8 cellular contexts compared by ENCODE assay signal in the genomic region with DNA sequence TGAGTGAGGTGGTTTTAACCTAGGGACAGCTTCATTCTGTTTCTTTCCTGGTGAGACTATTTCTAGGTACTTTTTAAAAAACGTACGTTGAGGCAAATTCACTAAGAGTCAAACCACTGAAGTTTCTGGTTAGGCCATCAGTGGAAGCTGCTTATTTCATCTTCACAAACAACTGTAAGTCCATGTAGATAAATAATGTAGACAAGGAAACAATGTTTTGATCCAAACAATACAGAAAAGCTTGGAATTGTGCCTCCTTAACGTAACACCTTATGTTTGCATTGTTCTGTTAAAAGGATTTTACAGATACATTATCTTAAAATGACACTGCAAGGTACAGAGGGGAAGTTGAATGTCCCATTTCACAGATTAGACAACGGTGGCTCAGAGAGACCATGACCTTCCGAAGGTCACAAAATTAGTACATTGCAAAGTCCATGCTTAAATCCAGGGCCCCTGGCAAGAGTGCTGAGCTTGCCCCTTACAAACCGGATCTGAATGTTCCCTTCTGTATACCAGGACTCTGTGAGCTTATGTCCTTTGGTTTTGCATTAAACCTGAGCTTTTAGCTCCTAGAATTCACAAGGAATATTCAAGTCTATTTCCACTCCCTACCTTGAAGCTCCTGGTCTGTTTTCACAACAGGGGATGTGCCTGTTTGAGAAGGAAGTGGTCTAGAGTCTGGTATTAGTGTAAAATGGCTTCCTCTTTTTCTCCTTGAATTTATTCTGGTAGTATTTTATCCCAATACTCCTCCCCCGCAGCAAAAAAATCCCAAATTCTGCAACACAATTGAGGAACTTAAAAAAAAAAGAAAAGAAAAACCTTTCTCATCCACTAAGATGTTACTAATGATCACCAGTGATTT. TPM values are rescaled to one million over a fixed set of nuclear protein-coding genes. Genes with fewer than 3 reads are reported as not detected.
A peak's percentile ranks its signal among the peaks of the same experiment; 100 is the strongest.
DNase-seq lines count a peak whose midpoint lies in the region; ATAC-seq lines count a peak whose summit lies in the region.

No MANE protein-coding gene starts in this region.

- peak overlapping the region; percentile 96 for H3K27ac Mint-ChIP-seq in activated T-cell treated with anti-CD3 and anti-CD28 coated beads, Interleukin-2, amount 50 U/mL, for 24 hours
- peak overlapping the region; percentile 95 for H3K27ac Mint-ChIP-seq in T-helper 17 cell

- H3K9me3 ChIP-seq in T-helper 17 cell (ENCODE audit: control insufficient read depth, low read length, poor library complexity, severe bottlenecking): no peaks in the 10 kb centered on the region

- H3K4me1 Mint-ChIP-seq in activated T-cell treated with anti-CD3 and anti-CD28 coated beads, Interleukin-2, amount 50 U/mL, for 24 hours (ENCODE audit: low read depth): peaks cover 41% of the 10 kb centered on the region
- H3K4me1 Mint-ChIP-seq in T-helper 17 cell: peaks cover 21% of the 10 kb centered on the region

- peak; percentile 27 for DNase-seq in activated T-cell treated with anti-CD3 and anti-CD28 coated beads, Interleukin-2, amount 50 U/mL, for 24 hours
- DNase-seq in activated T-cell treated with anti-CD3 and anti-CD28 coated beads, Interleukin-2, amount 50 U/mL, for 48 hours: no peak
- DNase-seq in T-helper 17 cell (no peak), glomerular visceral epithelial cell (ENCODE audit: extremely low spot score) (peak; percentile 15), sciatic nerve (ENCODE audit: low spot score) (peak; percentile 47), NCI-H2029 treated with DMSO at 0.1 percent for 48 hours (lab: John Stamatoyannopoulos, UW) (no peak)

- H3K27me3 Mint-ChIP-seq in activated T-cell treated with anti-CD3 and anti-CD28 coated beads, Interleukin-2, amount 50 U/mL, for 24 hours: no peaks in the 10 kb centered on the region
- no peaks in the 10 kb centered on the region for H3K27me3 Mint-ChIP-seq in T-helper 17 cell

- ATAC-seq in T-helper 17 cell: peak; percentile 22
- no peak for ATAC-seq in sciatic nerve
- no peak for ATAC-seq in HG02840 (IDR thresholded peaks at IDR 0.05; ENCODE audit: low FRiP score, unreplicated experiment)
- ATAC-seq in GM19463 (IDR thresholded peaks at IDR 0.05; ENCODE audit: unreplicated experiment): no peak

- peak overlapping the region; percentile 77 for H3K4me3 Mint-ChIP-seq in activated T-cell treated with anti-CD3 and anti-CD28 coated beads, Interleukin-2, amount 50 U/mL, for 24 hours
- H3K4me3 Mint-ChIP-seq in T-helper 17 cell: peak overlapping the region; percentile 87

- no peaks in the 10 kb centered on the region for H3K36me3 Mint-ChIP-seq in activated T-cell treated with anti-CD3 and anti-CD28 coated beads, Interleukin-2, amount 50 U/mL, for 24 hours (ENCODE audit: low read depth)
- H3K36me3 Mint-ChIP-seq in T-helper 17 cell (ENCODE audit: low read depth): no peaks in the 10 kb centered on the region

- intact Hi-C loops in sciatic nerve (cut with DNase I): no loop called here

- no peaks in the 10 kb centered on the region for H3K9me3 Mint-ChIP-seq in activated T-cell treated with anti-CD3 and anti-CD28 coated beads, Interleukin-2, amount 50 U/mL, for 24 hours

RNA-seq across cellular contexts. Expression of a gene that starts 28.8 kb away (rescaled TPM):
- 10 to 100 TPM; 70.4 to 72.8 TPM for total RNA-seq in T-helper 17 cell
- 34.9 TPM for total RNA-seq in sciatic nerve

Comparison
In these comparisons a context has a peak if more than half of its experiments do, and no peak if none do; other contexts are left out.
1. DNase-seq: peak in activated T-cell treated with anti-CD3 and anti-CD28 coated beads, Interleukin-2, amount 50 U/mL, for 24 hours (single experiment), glomerular visceral epithelial cell (single experiment) and sciatic nerve (single experiment); none in activated T-cell treated with anti-CD3 and anti-CD28 coated beads, Interleukin-2, amount 50 U/mL, for 48 hours (0 of 2), T-helper 17 cell (0 of 3) and NCI-H2029 treated with DMSO at 0.1 percent for 48 hours (single experiment).